Comparison of ENCODE assay signal across 9 cellular contexts in genomic region chrX:22666441-22666840, GRCh38.
DNase-seq lines count a peak whose midpoint lies in the region; ATAC-seq and TF ChIP-seq lines count a peak whose summit lies in the region.
"Had no signal": no experiment of that assay in that cellular context is flagged by ENCODE, and none has a peak within 500 bp of the region (broad histone marks: within the 10 kb centered on the region; RNA-seq: fewer than 3 reads in every experiment).

No MANE protein-coding gene starts in this region.

- intact Hi-C loops in OCI-LY7 (cut with micrococcal nuclease; ENCODE audit: unreplicated experiment), result no loop called here
- intact Hi-C loops in CD4-positive, alpha-beta T cell (cut with DNase I, micrococcal nuclease), result no loop called here

- H3K27me3 Mint-ChIP-seq in CD4-positive, alpha-beta T cell, result no peaks in the 10 kb centered on the region

- no peaks in the 10 kb centered on the region for H3K9me3 Mint-ChIP-seq in CD4-positive, alpha-beta T cell

- peak; percentile 42 for ATAC-seq in GM19463 (IDR thresholded peaks at IDR 0.05; ENCODE audit: unreplicated experiment)
- no peak for ATAC-seq in foreskin keratinocyte
- ATAC-seq in GM19395 (IDR thresholded peaks at IDR 0.05; ENCODE audit: unreplicated experiment), result no peak
- ATAC-seq in CD4-positive, alpha-beta T cell (ENCODE audit: poor library complexity), result no peak
- ATAC-seq in activated CD4-positive, CD25-positive, alpha-beta regulatory T cell treated with anti-CD3 and anti-CD28 coated beads, Interleukin-2, amount 50 U/mL, for 24 hours, result no peak

- no peak overlapping the region for H2AFZ ChIP-seq in OCI-LY7 (ENCODE audit: low read length)

- H3K36me3 ChIP-seq in OCI-LY7 (ENCODE audit: insufficient read depth, low read length), result no peaks in the 10 kb centered on the region

- no peaks in the 10 kb centered on the region for H4K20me1 ChIP-seq in OCI-LY7 (ENCODE audit: insufficient read depth, low read length)

- H3K9me2 ChIP-seq in OCI-LY7 (ENCODE audit: insufficient read depth, low read length), result no peaks in the 10 kb centered on the region

- H3K27ac ChIP-seq in OCI-LY7 (ENCODE audit: low read depth, low read length, poor library complexity, severe bottlenecking) (no peak overlapping the region), foreskin keratinocyte (no peak overlapping the region)
- no peak overlapping the region for H3K27ac ChIP-seq in CD4-positive, alpha-beta T cell (ENCODE audit: low read depth, low read length)

- no peaks in the 10 kb centered on the region for H3K4me1 Mint-ChIP-seq in CD4-positive, alpha-beta T cell (ENCODE audit: low read depth)

- POLR2A ChIA-PET in OCI-LY7 (lab: Charles Lee), result no interaction called here
- POLR2A ChIA-PET in CD4-positive, alpha-beta T cell (lab: Charles Lee), result no interaction called here

- H3K36me3 Mint-ChIP-seq in CD4-positive, alpha-beta T cell (ENCODE audit: low read depth), result no peaks in the 10 kb centered on the region

- no peak; the same call in none of the 2 replicates for TF ChIP-seq CTCF in OCI-LY7 (conservative IDR thresholded peaks at IDR 0.05; ENCODE audit: low read length)
- TF ChIP-seq CTCF in foreskin keratinocyte (conservative IDR thresholded peaks at IDR 0.05), result peak; percentile 33
- TF ChIP-seq CTCF in CD4-positive, alpha-beta T cell (IDR thresholded peaks at IDR 0.05), result no peak

- no peak overlapping the region for H3K4me3 Mint-ChIP-seq in CD4-positive, alpha-beta T cell

- no peaks in the 10 kb centered on the region for H3K79me2 ChIP-seq in OCI-LY7 (ENCODE audit: insufficient read depth, low read depth, low read length)

- no peak overlapping the region for H3K4me2 ChIP-seq in OCI-LY7 (ENCODE audit: low read length)

- H3K27me3 ChIP-seq in foreskin keratinocyte, result no peaks in the 10 kb centered on the region
- H3K27me3 ChIP-seq in CD4-positive, alpha-beta T cell (ENCODE audit: control insufficient read depth, insufficient read depth, low read length), result no peaks in the 10 kb centered on the region

- no peak overlapping the region for H3K4me3 ChIP-seq in OCI-LY7 (ENCODE audit: low read depth, low read length, poor library complexity, severe bottlenecking)
- H3K4me3 ChIP-seq: lung had no signal

- DNase-seq in AML-193 (lab: John Stamatoyannopoulos, UW) (peak; percentile 10 to 11), OCI-LY7 (ENCODE audit: low spot score) (peak; percentile 13), foreskin keratinocyte (no peak)
- no peak for DNase-seq in CD4-positive, alpha-beta T cell
- no peak for DNase-seq in activated effector memory CD4-positive, alpha-beta T cell treated with Interleukin-2 at 50 U/mL for 16 hours

- H3K4me1 ChIP-seq in OCI-LY7 (ENCODE audit: insufficient read depth, low read length, poor library complexity, severe bottlenecking) (no peaks in the 10 kb centered on the region), foreskin keratinocyte (peaks cover 9% of the 10 kb centered on the region)

- no peak overlapping the region for H3K27ac Mint-ChIP-seq in CD4-positive, alpha-beta T cell

- no peaks in the 10 kb centered on the region for H3K9me3 ChIP-seq in OCI-LY7 (ENCODE audit: low read length)
- no peaks in the 10 kb centered on the region for H3K9me3 ChIP-seq in CD4-positive, alpha-beta T cell (ENCODE audit: control insufficient read depth, low read length)

- CTCF ChIA-PET in OCI-LY7 (lab: Charles Lee; ENCODE audit: unreplicated experiment), result no interaction called here
- CTCF ChIA-PET in CD4-positive, alpha-beta T cell (lab: Charles Lee), result no interaction called here

- no TSS peak for BruUV-seq in OCI-LY7 (replicated peaks; lab: Mats Ljungman, UMichigan)

Comparison
In these comparisons a context has a peak if more than half of its experiments do, and no peak if none do; other contexts are left out.
1. DNase-seq: peak in AML-193 (2 of 2) and OCI-LY7 (single experiment); none in foreskin keratinocyte (0 of 2), CD4-positive, alpha-beta T cell (0 of 10) and activated effector memory CD4-positive, alpha-beta T cell treated with Interleukin-2 at 50 U/mL for 16 hours (single experiment).